ENCODE assay signal across 7 cellular contexts in the genomic region with DNA sequence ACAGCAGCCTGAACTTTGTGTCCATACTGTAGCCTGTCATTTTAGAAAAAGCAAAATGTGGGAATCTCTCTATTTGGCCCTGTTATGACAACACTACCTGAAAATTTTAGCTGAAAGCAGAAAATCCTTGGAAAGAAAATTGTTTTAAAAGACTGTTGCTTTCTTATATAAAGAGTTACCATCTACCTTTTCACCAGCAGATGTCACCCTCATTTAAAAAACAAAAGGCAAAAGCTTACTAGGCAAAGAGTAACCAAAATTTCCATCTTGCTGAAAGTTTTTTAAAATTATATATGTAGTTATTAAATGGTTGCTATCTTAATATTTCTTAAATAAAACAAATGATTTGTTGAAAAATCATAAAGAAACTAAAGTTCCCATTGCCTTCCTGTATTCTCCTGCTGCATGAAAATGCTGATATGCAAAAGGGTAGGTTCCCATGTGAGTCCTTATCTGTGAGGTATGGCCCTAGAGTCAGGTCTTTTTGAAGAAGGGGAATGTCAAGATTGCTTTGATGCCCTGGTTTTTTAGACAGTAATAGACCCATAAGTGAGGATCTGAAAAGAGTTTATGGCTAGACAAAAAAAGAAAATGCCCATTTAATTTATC.
DNase-seq lines count a peak whose midpoint lies in the region; ATAC-seq, FAIRE-seq and TF ChIP-seq lines count a peak whose summit lies in the region.

No MANE protein-coding gene starts in this region.

- H3K27ac ChIP-seq in KMS-11 (peak overlapping the region; percentile 61), tibial artery (no peak overlapping the region)

- H3K9ac ChIP-seq in KMS-11 = no peak overlapping the region; the same call in 1 of the 2 replicates

- no peaks in the 10 kb centered on the region for H3K79me2 ChIP-seq in KMS-11 (ENCODE audit: insufficient read depth, low read depth)

- H3K4me1 ChIP-seq in KMS-11 (ENCODE audit: low read depth, poor library complexity, severe bottlenecking) (peaks cover 53% of the 10 kb centered on the region), tibial artery (peaks cover 0 to 5% (median 0%) of the 10 kb centered on the region in 4 donors)

- no peaks in the 10 kb centered on the region for H4K20me1 ChIP-seq in KMS-11 (ENCODE audit: insufficient read depth)

- TF ChIP-seq CTCF in KMS-11 (conservative IDR thresholded peaks at IDR 0.05; ENCODE audit: low read depth, low read length) = peak; percentile 84; the same call in 1 of the 2 replicates
- peak; percentile 57 to 61 for TF ChIP-seq CTCF in tibial artery (IDR thresholded peaks at IDR 0.05)

- FAIRE-seq in TTC549 (lab: Jason Lieb, UNC) = peak; percentile 82

- H3K9me3 ChIP-seq in tibial artery = no peaks in the 10 kb centered on the region

- DNase-seq in EH (ENCODE audit: low read depth) (peak; percentile 56), left ventricle myocardium superior (no peak), tibial artery (no peak), NCI-H226 (no peak)

- H3K4me2 ChIP-seq in KMS-11 = peak overlapping the region; percentile 78

- peak; percentile 26 for ATAC-seq in left ventricle myocardium superior
- ATAC-seq in HG03457 (IDR thresholded peaks at IDR 0.05; ENCODE audit: unreplicated experiment) = no peak

- no peaks in the 10 kb centered on the region for H3K27me3 ChIP-seq in KMS-11 (ENCODE audit: insufficient read depth, low read depth)
- no peaks in the 10 kb centered on the region for H3K27me3 ChIP-seq in tibial artery

- H3K36me3 ChIP-seq in KMS-11 (ENCODE audit: insufficient read depth) (no peaks in the 10 kb centered on the region), tibial artery (peaks cover 0 to 10% (median 3%) of the 10 kb centered on the region in 3 donors)

- intact Hi-C loops in left ventricle myocardium superior (cut with micrococcal nuclease) = loop anchor here (10.0 kb wide), 1 partner anchor 245 kb away; no protein-coding TSS in a partner anchor
- intact Hi-C loops in tibial artery (cut with DNase I; ENCODE audit: low total_unique reads) = loop anchor here (10.0 kb wide), 1 partner anchor 275 kb away; no protein-coding TSS in a partner anchor

- H3K4me3 ChIP-seq in KMS-11 (IDR thresholded peaks at IDR 0.05; ENCODE audit: insufficient read depth, low read depth, low read length) = no peak overlapping the region
- H3K4me3 ChIP-seq in tibial artery = no peak overlapping the region

- H2AFZ ChIP-seq in KMS-11 (ENCODE audit: low read depth) = no peak overlapping the region
